Comparison of ENCODE assay signal across 19 cellular contexts in genomic region chr5:176161431-176161830, GRCh38.
DNase-seq lines count a peak whose midpoint lies in the region; ATAC-seq, FAIRE-seq and TF ChIP-seq lines count a peak whose summit lies in the region.
"Had no signal": no experiment of that assay in that cellular context is flagged by ENCODE, and none has a peak within 500 bp of the region (broad histone marks: within the 10 kb centered on the region; RNA-seq: fewer than 3 reads in every experiment).

No MANE protein-coding gene starts in this region.

- no peak overlapping the region for H3K27ac ChIP-seq in GM23338 (ENCODE audit: low read depth)
- no peak overlapping the region for H3K27ac ChIP-seq in astrocyte (ENCODE audit: low read depth, low read length)
- no peak overlapping the region for H3K27ac ChIP-seq in esophagus muscularis mucosa (replicated peaks in 1 of 4)
- no peak overlapping the region for H3K27ac ChIP-seq in left lung
- H3K27ac ChIP-seq: C4-2B, GM23248 had no signal

- POLR2A ChIA-PET in Caco-2 (lab: Charles Lee): no interaction called here

- H3K27ac Mint-ChIP-seq in GM23338: no peak overlapping the region
- H3K27ac Mint-ChIP-seq in astrocyte (ENCODE audit: unreplicated experiment): no peak overlapping the region
- H3K27ac Mint-ChIP-seq in Caco-2 (ENCODE audit: unreplicated experiment): no peak overlapping the region
- H3K27ac Mint-ChIP-seq: CD4-positive, alpha-beta memory T cell; H9 had no signal

- no peaks in the 10 kb centered on the region for H3K4me1 ChIP-seq in GM23338 (ENCODE audit: insufficient read depth)
- peaks cover 5% of the 10 kb centered on the region for H3K4me1 ChIP-seq in astrocyte (ENCODE audit: insufficient read depth, low read length)
- no peaks in the 10 kb centered on the region for H3K4me1 ChIP-seq in esophagus muscularis mucosa
- H3K4me1 ChIP-seq in left lung: no peaks in the 10 kb centered on the region
- no peaks in the 10 kb centered on the region for H3K4me1 ChIP-seq in Caco-2
- H3K4me1 ChIP-seq: BE2C had no signal

- H3K4me1 Mint-ChIP-seq in GM23338 (peaks cover 9% of the 10 kb centered on the region; the same call in 2 of the 3 replicates), astrocyte (ENCODE audit: low read depth, unreplicated experiment) (peaks cover 4% of the 10 kb centered on the region), Caco-2 (ENCODE audit: low read depth, unreplicated experiment) (no peaks in the 10 kb centered on the region)
- H3K4me1 Mint-ChIP-seq: CD4-positive, alpha-beta memory T cell had no signal

- CTCF ChIA-PET in Caco-2 (lab: Charles Lee): no interaction called here

- TF ChIP-seq CTCF in GM23338 (conservative IDR thresholded peaks at IDR 0.05; ENCODE audit: low read depth in 2 of 2) (no peak), astrocyte (IDR thresholded peaks at IDR 0.05; ENCODE audit: insufficient read depth, low read depth, low read length) (no peak), esophagus muscularis mucosa (IDR thresholded peaks at IDR 0.05) (no peak), left lung (IDR thresholded peaks at IDR 0.05) (no peak), Caco-2 (IDR thresholded peaks at IDR 0.05; ENCODE audit: insufficient read depth in 1 of 2, low read depth in 1 of 2, low read length in 1 of 2, severe bottlenecking in 1 of 2, unreplicated experiment in 1 of 2) (no peak)

- H3K27me3 Mint-ChIP-seq in GM23338 (ENCODE audit: insufficient read depth, low read depth, poor library complexity): peaks cover 4% of the 10 kb centered on the region
- H3K27me3 Mint-ChIP-seq in astrocyte (ENCODE audit: low read depth, unreplicated experiment): peaks cover 3% of the 10 kb centered on the region
- peaks cover 9% of the 10 kb centered on the region for H3K27me3 Mint-ChIP-seq in Caco-2 (ENCODE audit: insufficient read depth, unreplicated experiment)

- WGBS in esophagus muscularis mucosa: 48% methylated on average over 3 of the region's 3 CpGs

- H3K9me3 Mint-ChIP-seq in GM23338 (no peaks in the 10 kb centered on the region; the same call in 2 of the 3 replicates), astrocyte (ENCODE audit: unreplicated experiment) (no peaks in the 10 kb centered on the region), Caco-2 (ENCODE audit: unreplicated experiment) (no peaks in the 10 kb centered on the region)

- H3K36me3 Mint-ChIP-seq in GM23338 (ENCODE audit: low read depth): no peaks in the 10 kb centered on the region
- H3K36me3 Mint-ChIP-seq in astrocyte (ENCODE audit: low read depth, unreplicated experiment): no peaks in the 10 kb centered on the region
- no peaks in the 10 kb centered on the region for H3K36me3 Mint-ChIP-seq in Caco-2 (ENCODE audit: insufficient read depth, unreplicated experiment)

- H2AFZ ChIP-seq in GM23338 (0 out of 2 replicates have a peak overlapping the region, but pooled peaks have one; percentile 18), astrocyte (ENCODE audit: low read depth, low read length) (no peak overlapping the region)
- H2AFZ ChIP-seq: GM23248 had no signal

- H3K9me3 ChIP-seq in astrocyte (ENCODE audit: insufficient read depth, low read depth, low read length) (no peaks in the 10 kb centered on the region), esophagus muscularis mucosa (no peaks in the 10 kb centered on the region), left lung (no peaks in the 10 kb centered on the region), Caco-2 (no peaks in the 10 kb centered on the region; the same call in 1 of the 2 replicates)
- H3K9me3 ChIP-seq: BE2C had no signal

- no peak for TF ChIP-seq EP300 in esophagus muscularis mucosa (IDR thresholded peaks at IDR 0.05)

- ATAC-seq in GM23338: no peak
- peak; percentile 29 for ATAC-seq in left lung

- FAIRE-seq in astrocyte (lab: Jason Lieb, UNC): no peak
- FAIRE-seq: A204.1, D721Med had no signal

- H3K36me3 ChIP-seq in GM23338 (ENCODE audit: insufficient read depth): no peaks in the 10 kb centered on the region
- H3K36me3 ChIP-seq in astrocyte (ENCODE audit: insufficient read depth, low read length): no peaks in the 10 kb centered on the region
- no peaks in the 10 kb centered on the region for H3K36me3 ChIP-seq in esophagus muscularis mucosa
- H3K36me3 ChIP-seq in left lung: no peaks in the 10 kb centered on the region
- H3K36me3 ChIP-seq in Caco-2 (ENCODE audit: control insufficient read depth, insufficient read depth, low read length): no peaks in the 10 kb centered on the region
- H3K36me3 ChIP-seq: BE2C had no signal

- no peaks in the 10 kb centered on the region for H3F3A ChIP-seq in GM23338 (replicated peaks; ENCODE audit: low read depth)

- intact Hi-C loops in esophagus muscularis mucosa (cut with DNase I): no loop called here
- intact Hi-C loops in left lung (cut with DNase I): no loop called here
- intact Hi-C loops in cardiac septum (cut with DNase I): no loop called here
- intact Hi-C loops in Caco-2 (cut with micrococcal nuclease; ENCODE audit: unreplicated experiment): no loop called here

- DNase-seq in GM23338 (ENCODE audit: low spot score): no peak
- DNase-seq in astrocyte (ENCODE audit: low read depth): peak; percentile 47
- DNase-seq in esophagus muscularis mucosa (ENCODE audit: extremely low spot score): peak; percentile 45
- no peak for DNase-seq in left lung
- no peak for DNase-seq in cardiac septum (ENCODE audit: low spot score)
- no peak for DNase-seq in GF-D8 (lab: John Stamatoyannopoulos, UW)
- DNase-seq in Caco-2: no peak
- DNase-seq in GM19238 (ENCODE audit: insufficient read length, low spot score): no peak
- DNase-seq: BE2C; CD4-positive, alpha-beta memory T cell; DMS153; DND-41; GDM1; GM23248; H9; IMR-90 had no signal

- H3K27me3 ChIP-seq in GM23338 (ENCODE audit: insufficient read depth) (no peaks in the 10 kb centered on the region), astrocyte (ENCODE audit: insufficient read depth, low read length) (no peaks in the 10 kb centered on the region), esophagus muscularis mucosa (peaks cover 0 to 12% (median 0%) of the 10 kb centered on the region in 4 donors), left lung (peaks cover 3 to 11% of the 10 kb centered on the region in 2 donors), Caco-2 (replicated peaks; ENCODE audit: control insufficient read depth, insufficient read depth, low read length) (no peaks in the 10 kb centered on the region)

- H3K4me3 ChIP-seq in GM23338 (no peak overlapping the region), astrocyte (ENCODE audit: insufficient read depth, low read depth, low read length) (no peak overlapping the region), esophagus muscularis mucosa (no peak overlapping the region), left lung (no peak overlapping the region), Caco-2 (ENCODE audit: low read depth, low read length) (no peak overlapping the region)
- H3K4me3 ChIP-seq: GM23248 had no signal

- no peak for TF ChIP-seq POLR2A in esophagus muscularis mucosa (IDR thresholded peaks at IDR 0.05; ENCODE audit: low read depth)

- no peaks in the 10 kb centered on the region for H3K9me2 ChIP-seq in GM23338 (ENCODE audit: insufficient read depth)

- H4K20me1 ChIP-seq in GM23338 (replicated peaks; ENCODE audit: insufficient read depth) (no peaks in the 10 kb centered on the region), astrocyte (ENCODE audit: insufficient read depth, low read length) (no peaks in the 10 kb centered on the region)

- no peak overlapping the region for H3K4me3 Mint-ChIP-seq in GM23338
- no peak overlapping the region for H3K4me3 Mint-ChIP-seq in astrocyte (ENCODE audit: unreplicated experiment)
- no peak overlapping the region for H3K4me3 Mint-ChIP-seq in Caco-2 (ENCODE audit: unreplicated experiment)
- H3K4me3 Mint-ChIP-seq: CD4-positive, alpha-beta memory T cell; H9 had no signal

- no TSS peak for BruUV-seq in Caco-2 (replicated peaks; lab: Mats Ljungman, UMichigan)

- H3K9ac ChIP-seq in astrocyte (ENCODE audit: low read length): no peak overlapping the region
- H3K9ac ChIP-seq: GM23248 had no signal

- H3K4me2 ChIP-seq in GM23338 (no peak overlapping the region), astrocyte (ENCODE audit: low read length) (no peak overlapping the region)

- H3K79me2 ChIP-seq in GM23338 (replicated peaks; ENCODE audit: insufficient read depth) (no peaks in the 10 kb centered on the region), astrocyte (ENCODE audit: insufficient read depth, low read length) (no peaks in the 10 kb centered on the region)

TF ChIP-seq in GM23338, 12 proteins besides CTCF, POLR2A, EP300 and RAD21 (continues in another document):
- no peak for TF ChIP-seq NANOG (IDR thresholded peaks at IDR 0.05; ENCODE audit: borderline replicate concordance)

Comparison
In these comparisons a context has a peak if more than half of its experiments do, and no peak if none do; other contexts are left out.
1. DNase-seq: peak in astrocyte (single experiment) and esophagus muscularis mucosa (single experiment); none in GM23338 (single experiment), left lung (0 of 2), cardiac septum (single experiment), GF-D8 (single experiment), Caco-2 (0 of 2) and GM19238 (single experiment).